8 cellular contexts compared by ENCODE assay signal in genomic region chr12:117587646-117588287, GRCh38.
A peak's percentile ranks its signal among the peaks of the same experiment; 100 is the strongest.
DNase-seq lines count a peak whose midpoint lies in the region; ATAC-seq, FAIRE-seq and TF ChIP-seq lines count a peak whose summit lies in the region.

No MANE protein-coding gene starts in this region.

- peak; percentile 89 for TF ChIP-seq CTCF in AG10803 (conservative IDR thresholded peaks at IDR 0.05; ENCODE audit: low read length)

- DNase-seq in AG10803 (ENCODE audit: low read depth) (peak; percentile 31), GM19239 (ENCODE audit: insufficient read length, low spot score) (peak; percentile 50), NCI-H460 (ENCODE audit: extremely low read depth, low read depth) (peak; percentile 32), activated T-cell treated with anti-CD3 and anti-CD28 coated beads for 24 hours (ENCODE audit: low read depth) (peak; percentile 1), glomerular visceral epithelial cell (ENCODE audit: extremely low spot score) (peak; percentile 52), putamen (ENCODE audit: low spot score) (peak; percentile 7)

- no peak for ATAC-seq in HG03097 (IDR thresholded peaks at IDR 0.05; ENCODE audit: low FRiP score, unreplicated experiment)
- ATAC-seq in HG03025 (IDR thresholded peaks at IDR 0.05; ENCODE audit: low FRiP score, unreplicated experiment), result no peak

- H3K4me3 ChIP-seq in AG10803 (ENCODE audit: low read length), result no peak overlapping the region

- FAIRE-seq in GM19239 (lab: Jason Lieb, UNC), result no peak

Comparison
In these comparisons a context has a peak if more than half of its experiments do, and no peak if none do; other contexts are left out.
1. DNase-seq: peak in every context shown above with its lines; median percentile 52 in glomerular visceral epithelial cell; 50 in GM19239; 32 in NCI-H460; 31 in AG10803; 7 in putamen; 1 in activated T-cell treated with anti-CD3 and anti-CD28 coated beads for 24 hours.